In genomic region chr3:158097571-158098553, GRCh38 we compare ENCODE assay signal across 1 cellular context.
TF ChIP-seq lines count a peak whose summit lies in the region.

No MANE protein-coding gene starts in this region.

TF ChIP-seq in HepG2, 621 proteins besides CTCF, POLR2A, EP300 and RAD21 (continued from another document and continues in another):
- TF ChIP-seq SRY (CRISPR knock-in tag; IDR thresholded peaks at IDR 0.05) (peak; percentile 95), ZNF687 (CRISPR knock-in tag; IDR thresholded peaks at IDR 0.05) (peak; percentile 99), ZNF34 (CRISPR knock-in tag; IDR thresholded peaks at IDR 0.05; ENCODE audit: borderline replicate concordance) (no peak), ZNF138 (CRISPR knock-in tag; IDR thresholded peaks at IDR 0.05; ENCODE audit: low read depth) (peak; percentile 98), ZNF234 (CRISPR knock-in tag; conservative IDR thresholded peaks at IDR 0.05) (peak; percentile 80; the same call in 1 of the 2 replicates), NR2C2 (CRISPR knock-in tag; IDR thresholded peaks at IDR 0.05; ENCODE audit: borderline replicate concordance) (0 out of 2 replicates have a peak, but pooled peaks have one; percentile 18), GRHL1 (CRISPR knock-in tag; conservative IDR thresholded peaks at IDR 0.05) (no peak), PHB2 (IDR thresholded peaks at IDR 0.05; ENCODE audit: partially characterized antibody) (no peak), TMF1 (CRISPR knock-in tag; IDR thresholded peaks at IDR 0.05; ENCODE audit: low read depth) (peak; percentile 97; the same call in 1 of the 2 replicates), ZEB1 (IDR thresholded peaks at IDR 0.05; ENCODE audit: insufficient replicate concordance, low read depth) (peak; percentile 51), E2F2 (CRISPR knock-in tag; IDR thresholded peaks at IDR 0.05; ENCODE audit: borderline replicate concordance) (peak; percentile 79; the same call in 1 of the 2 replicates), ZNF296 (CRISPR knock-in tag; conservative IDR thresholded peaks at IDR 0.05) (no peak), SMYD3 (CRISPR knock-in tag; IDR thresholded peaks at IDR 0.05) (0 out of 2 replicates have a peak, but pooled peaks have one; percentile 86), ZNF510 (CRISPR knock-in tag; IDR thresholded peaks at IDR 0.05; ENCODE audit: low read depth) (peak; percentile 92), SPEN (CRISPR knock-in tag; IDR thresholded peaks at IDR 0.05; ENCODE audit: low read depth) (peak; percentile 87), PCBP2 (optimal IDR thresholded peaks at IDR 0.05; ENCODE audit: low read depth, low read length, poor library complexity, severe bottlenecking) (no peak), ZKSCAN1 (IDR thresholded peaks at IDR 0.05; ENCODE audit: low read length) (no peak), FOXO1 (CRISPR knock-in tag; IDR thresholded peaks at IDR 0.05) (peak; percentile 77), ZNF33B (CRISPR knock-in tag; IDR thresholded peaks at IDR 0.05) (peak; percentile 93), JUNB (CRISPR knock-in tag; IDR thresholded peaks at IDR 0.05; ENCODE audit: borderline replicate concordance) (0 out of 2 replicates have a peak, but pooled peaks have one; percentile 28), NFYC (CRISPR knock-in tag; IDR thresholded peaks at IDR 0.05) (no peak), NFE2 (CRISPR knock-in tag; IDR thresholded peaks at IDR 0.05) (no peak), ZNF614 (CRISPR knock-in tag; IDR thresholded peaks at IDR 0.05; ENCODE audit: borderline replicate concordance) (peak; percentile 84; the same call in 1 of the 2 replicates), ZNF496 (CRISPR knock-in tag; IDR thresholded peaks at IDR 0.05; ENCODE audit: insufficient replicate concordance) (no peak), HOMEZ (CRISPR knock-in tag; IDR thresholded peaks at IDR 0.05; ENCODE audit: low read depth) (no peak; the same call in 1 of the 2 replicates), ZSCAN29 (CRISPR knock-in tag; conservative IDR thresholded peaks at IDR 0.05) (0 out of 2 replicates have a peak, but pooled peaks have one; percentile 36), ZNF335 (CRISPR knock-in tag; IDR thresholded peaks at IDR 0.05) (peak; percentile 53; the same call in 1 of the 2 replicates), ZNF350 (CRISPR knock-in tag; IDR thresholded peaks at IDR 0.05; ENCODE audit: borderline replicate concordance, low read depth) (peak; percentile 70; the same call in 1 of the 2 replicates), ZNF383 (CRISPR knock-in tag; IDR thresholded peaks at IDR 0.05; ENCODE audit: borderline replicate concordance) (0 out of 2 replicates have a peak, but pooled peaks have one; percentile 31), BRF2 (CRISPR knock-in tag; IDR thresholded peaks at IDR 0.05) (peak; percentile 78; the same call in 1 of the 2 replicates), ZNF431 (CRISPR knock-in tag; IDR thresholded peaks at IDR 0.05; ENCODE audit: borderline replicate concordance, low read depth) (peak; percentile 86; the same call in 1 of the 2 replicates), ZNF724P (CRISPR knock-in tag; IDR thresholded peaks at IDR 0.05; ENCODE audit: borderline replicate concordance) (peak; percentile 97), ZNF788 (CRISPR knock-in tag; IDR thresholded peaks at IDR 0.05; ENCODE audit: borderline replicate concordance) (peak; percentile 83; the same call in 1 of the 2 replicates), HNRNPH1 (optimal IDR thresholded peaks at IDR 0.05; ENCODE audit: low read depth, low read length) (no peak), IKZF4 (CRISPR knock-in tag; IDR thresholded peaks at IDR 0.05; ENCODE audit: borderline replicate concordance, low read depth, not compliant biosample characterization) (peak; percentile 90), SALL2 (CRISPR knock-in tag; IDR thresholded peaks at IDR 0.05) (peak; percentile 93), FOXJ3 (CRISPR knock-in tag; IDR thresholded peaks at IDR 0.05; ENCODE audit: borderline replicate concordance) (peak; percentile 36), ZNF232 (CRISPR knock-in tag; IDR thresholded peaks at IDR 0.05; ENCODE audit: borderline replicate concordance) (peak; percentile 95), ATRX (CRISPR knock-in tag; IDR thresholded peaks at IDR 0.05; ENCODE audit: borderline replicate concordance) (no peak), LRRFIP1 (CRISPR knock-in tag; conservative IDR thresholded peaks at IDR 0.05) (no peak), ZNF598 (CRISPR knock-in tag; IDR thresholded peaks at IDR 0.05; ENCODE audit: borderline replicate concordance) (peak; percentile 97), TRAFD1 (CRISPR knock-in tag; IDR thresholded peaks at IDR 0.05; ENCODE audit: borderline replicate concordance) (no peak; the same call in 1 of the 2 replicates), BCLAF1 (IDR thresholded peaks at IDR 0.05) (no peak)
